In genomic region chr2:25041928-25042320, GRCh38 we compare ENCODE assay signal across 8 cellular contexts. TPM values are rescaled to one million over a fixed set of nuclear protein-coding genes. Genes with fewer than 3 reads are reported as not detected.
DNase-seq lines count a peak whose midpoint lies in the region; ATAC-seq, FAIRE-seq and TF ChIP-seq lines count a peak whose summit lies in the region.

EFR3B (plus strand) TSS chr2:25042076; CDS start chr2:25042313, 237 bp downstream.

- peak within 1 kb of the TSS; percentile 40 to 75 (median 65); a peak in 21 of 22 replicates for H3K9ac ChIP-seq in BLaER1 treated with 17β-estradiol and CSF1 and Interleukin-3, amounts not matched to agents 10 nM and 100 nM
- H3K9ac ChIP-seq in HepG2 (ENCODE audit: insufficient read depth, low read depth, low read length): peak within 1 kb of the TSS; percentile 35

- intact Hi-C loops in dendritic cell treated with granulocyte-macrophage colony-stimulating factor and Interleukin-4, amounts not matched to agents 40 ng/mL and 50 ng/mL, for 4 days (cut with micrococcal nuclease): loop anchor here (2.0 kb wide), 1 partner anchor 71 kb away; the partner anchor contains the start of gene DNAJC27
- intact Hi-C loops in HepG2 (cut with micrococcal nuclease; ENCODE audit: unreplicated experiment): loop anchor here (1.0 to 2.0 kb wide), 3 partner anchors 61 to 86 kb away; no protein-coding TSS in a partner anchor

- CTCF ChIA-PET in HepG2 (lab: Yijun Ruan, JAX; ENCODE audit: low intra/inter-chr PET ratio, low total read pairs): interaction anchor here (1.4 kb wide), 1 partner anchor 67 kb away, joined by 4 read pairs; no protein-coding TSS in a partner anchor

- no peaks in the 10 kb centered on the region for H3K9me3 Mint-ChIP-seq in dendritic cell treated with granulocyte-macrophage colony-stimulating factor and Interleukin-4, amounts not matched to agents 40 ng/mL and 50 ng/mL, for 4 days

- no peak for TF ChIP-seq EP300 in HepG2 (IDR thresholded peaks at IDR 0.05; ENCODE audit: low read depth in 2 of 2, low read length in 2 of 2)
- no peak for TF ChIP-seq EP300 in HepG2 (CRISPR knock-in tag; IDR thresholded peaks at IDR 0.05; ENCODE audit: borderline replicate concordance)

- no peak for FAIRE-seq in HepG2 (lab: Jason Lieb, UNC)

- H3K27me3 ChIP-seq in BLaER1 treated with 17β-estradiol and CSF1 and Interleukin-3, amounts not matched to agents 10 nM and 100 nM: peaks cover 43 to 62% (median 54%) of the 10 kb centered on the region in 11 experiments
- peaks cover 0 to 48% of the 10 kb centered on the region in 2 experiments; a peak in 3 of 5 replicates for H3K27me3 ChIP-seq in HepG2 (ENCODE audit: control insufficient read depth in 1 of 2, insufficient read depth in 2 of 2, low read length in 2 of 2)

- TF ChIP-seq RAD21 in HepG2 (CRISPR knock-in tag; IDR thresholded peaks at IDR 0.05): no peak

- peaks cover 0 to 31% (median 17%) of the 10 kb centered on the region in 11 experiments; a peak in 15 of 22 replicates for H4K20me1 ChIP-seq in BLaER1 treated with 17β-estradiol and CSF1 and Interleukin-3, amounts not matched to agents 10 nM and 100 nM
- no peaks in the 10 kb centered on the region for H4K20me1 ChIP-seq in HepG2 (ENCODE audit: insufficient read depth, low read length)

- H3K4me1 ChIP-seq in BLaER1 treated with 17β-estradiol and CSF1 and Interleukin-3, amounts not matched to agents 10 nM and 100 nM: peaks cover 17 to 30% (median 24%) of the 10 kb centered on the region in 10 experiments
- peaks cover 21% of the 10 kb centered on the region for H3K4me1 ChIP-seq in HepG2 (ENCODE audit: insufficient read depth, low read length)

- no peak for TF ChIP-seq CTCF in HepG2 (CRISPR knock-in tag; IDR thresholded peaks at IDR 0.05)

- POLR2A ChIA-PET in HepG2 (lab: Yijun Ruan, JAX): interaction anchor here (1.0 to 1.4 kb wide), 4 partner anchors 36 to 187 kb away, joined by 4 to 6 read pairs (median 5); no protein-coding TSS in a partner anchor

- H3K36me3 ChIP-seq in BLaER1 treated with 17β-estradiol and CSF1 and Interleukin-3, amounts not matched to agents 10 nM and 100 nM: no peaks in the 10 kb centered on the region
- no peaks in the 10 kb centered on the region for H3K36me3 ChIP-seq in HepG2 (replicated peaks in 1 of 2; ENCODE audit: control insufficient read depth in 1 of 2, insufficient read depth in 2 of 2, low read length in 2 of 2)

- H3K4me1 Mint-ChIP-seq in dendritic cell treated with granulocyte-macrophage colony-stimulating factor and Interleukin-4, amounts not matched to agents 40 ng/mL and 50 ng/mL, for 4 days (ENCODE audit: low read depth): peaks cover 33% of the 10 kb centered on the region

- no peaks in the 10 kb centered on the region for H3K9me3 ChIP-seq in BLaER1 treated with 17β-estradiol and CSF1 and Interleukin-3, amounts not matched to agents 10 nM and 100 nM (replicated peaks in 1 of 11)
- no peaks in the 10 kb centered on the region for H3K9me3 ChIP-seq in HepG2 (ENCODE audit: low read length)

- ATAC-seq in GM19372 (IDR thresholded peaks at IDR 0.05; ENCODE audit: low read depth, unreplicated experiment): peak; percentile 92
- ATAC-seq in HG03469 (IDR thresholded peaks at IDR 0.05; ENCODE audit: unreplicated experiment): peak; percentile 76
- ATAC-seq in HepG2: peak; percentile 97

- in situ Hi-C loops in HepG2 (cut with HindIII; ENCODE audit: extremely low pct_ligation_motif_present, low pct_unique_long_range_greater_than_20kb): no loop called here

- 0% methylated on average over 16 of the region's 54 CpGs for WGBS in HepG2 (ENCODE audit: low lambda C conversion rate)

- H3K4me3 Mint-ChIP-seq in dendritic cell treated with granulocyte-macrophage colony-stimulating factor and Interleukin-4, amounts not matched to agents 40 ng/mL and 50 ng/mL, for 4 days: peak within 1 kb of the TSS; percentile 80

- no peaks in the 10 kb centered on the region for H3K79me2 ChIP-seq in HepG2 (ENCODE audit: insufficient read depth, low read length)

- H2AFZ ChIP-seq in HepG2 (ENCODE audit: low read length): peak within 1 kb of the TSS; percentile 83

- peak within 1 kb of the TSS; percentile 16 for H3K27ac Mint-ChIP-seq in dendritic cell treated with granulocyte-macrophage colony-stimulating factor and Interleukin-4, amounts not matched to agents 40 ng/mL and 50 ng/mL, for 4 days

- H3K36me3 Mint-ChIP-seq in dendritic cell treated with granulocyte-macrophage colony-stimulating factor and Interleukin-4, amounts not matched to agents 40 ng/mL and 50 ng/mL, for 4 days (ENCODE audit: low read depth): no peaks in the 10 kb centered on the region

- H3K4me2 ChIP-seq in BLaER1 treated with 17β-estradiol and CSF1 and Interleukin-3, amounts not matched to agents 10 nM and 100 nM: peak within 1 kb of the TSS; percentile 93 to 100 (median 99)
- peak within 1 kb of the TSS; percentile 100 for H3K4me2 ChIP-seq in HepG2 (ENCODE audit: low read depth, low read length)

- no TSS peak for BruUV-seq in HepG2 (replicated peaks; lab: Mats Ljungman, UMichigan)

- peaks cover 80% of the 10 kb centered on the region for H3K27me3 Mint-ChIP-seq in dendritic cell treated with granulocyte-macrophage colony-stimulating factor and Interleukin-4, amounts not matched to agents 40 ng/mL and 50 ng/mL, for 4 days

- TF ChIP-seq POLR2A in HepG2 (IDR thresholded peaks at IDR 0.05; ENCODE audit: insufficient read depth in 1 of 2, low read depth in 2 of 2, low read length in 2 of 2): no peak

- DNase-seq in NCI-H69 (lab: John Stamatoyannopoulos, UW) (peak; percentile 95), HepG2 (ENCODE audit: low spot score) (peak; percentile 89)
- DNase-seq in activated CD4-positive, alpha-beta T cell treated with anti-CD3 and anti-CD28 coated beads, Interleukin-2, amount 50 U/mL, for 4 hours: peak; percentile 84 to 86
- DNase-seq in stimulated activated CD4-positive, alpha-beta T cell treated with anti-CD3 and anti-CD28 coated beads, Interleukin-2, amount 100 ng/mL, for 4 hours (ENCODE audit: low read depth): peak; percentile 83

- H3K27ac ChIP-seq in BLaER1 treated with 17β-estradiol and CSF1 and Interleukin-3, amounts not matched to agents 10 nM and 100 nM: peak within 1 kb of the TSS in 1 of 11 experiments; percentile 14; a peak in 1 of 22 replicates
- no peak within 1 kb of the TSS for H3K27ac ChIP-seq in HepG2 (ENCODE audit: extremely low read length, insufficient read depth, low read length)

- H3K4me3 ChIP-seq in BLaER1 treated with 17β-estradiol and CSF1 and Interleukin-3, amounts not matched to agents 10 nM and 100 nM: peak within 1 kb of the TSS; percentile 58 to 74 (median 70)
- H3K4me3 ChIP-seq in HepG2 (replicated peaks in 1 of 3; ENCODE audit: insufficient read depth in 1 of 3, low read depth in 2 of 3, low read length in 3 of 3): peak within 1 kb of the TSS; percentile 64 to 80 (median 80)

TF ChIP-seq in HepG2, 621 proteins besides CTCF, POLR2A, EP300 and RAD21 (continues in another document):
- no peak for TF ChIP-seq HCFC1 (IDR thresholded peaks at IDR 0.05; ENCODE audit: low read depth, low read length)
- no peak for TF ChIP-seq ZNF343 (CRISPR knock-in tag; IDR thresholded peaks at IDR 0.05)
- peak; percentile 43 for TF ChIP-seq YY1 (IDR thresholded peaks at IDR 0.05; ENCODE audit: insufficient read depth, insufficient replicate concordance, low read depth, low read length)
- TF ChIP-seq FLYWCH1 (CRISPR knock-in tag; IDR thresholded peaks at IDR 0.05): no peak
- no peak for TF ChIP-seq HMGA1 (CRISPR knock-in tag; conservative IDR thresholded peaks at IDR 0.05)
- TF ChIP-seq SAP130 (CRISPR knock-in tag; IDR thresholded peaks at IDR 0.05; ENCODE audit: low read depth): no peak
- no peak for TF ChIP-seq XRCC5 (optimal IDR thresholded peaks at IDR 0.05; ENCODE audit: low read length)
- TF ChIP-seq ZFX (CRISPR knock-in tag; IDR thresholded peaks at IDR 0.05; ENCODE audit: low read depth): peak; percentile 29
- no peak for TF ChIP-seq ZNF572 (CRISPR knock-in tag; IDR thresholded peaks at IDR 0.05)

RNA-seq across cellular contexts. Expression of gene EFR3B, which starts in this region (rescaled TPM):
- total RNA-seq in HepG2 (2016; rRNA removed; fragmentation: Illumina TruSeq; extraction: Trizol): 0.42 and 0.56 TPM in 2 replicates
- 0.09 and 0.10 TPM in 2 replicates for total RNA-seq in HepG2 (2016; cell fraction: cytosol; rRNA removed; fragmentation: Illumina TruSeq; extraction: Trizol; ENCODE audit: low read depth)
- total RNA-seq in HepG2 (2016; cell fraction: insoluble cytoplasmic fraction; rRNA removed; fragmentation: Illumina TruSeq; extraction: Trizol): 0.54 and 0.67 TPM in 2 replicates
- total RNA-seq in HepG2 (2016; cell fraction: membrane; rRNA removed; fragmentation: Illumina TruSeq; extraction: Trizol): 0.31 and 0.40 TPM in 2 replicates
- total RNA-seq in HepG2 (2016; cell fraction: nucleus; rRNA removed; fragmentation: Illumina TruSeq; extraction: Trizol): 0.38 and 0.47 TPM in 2 replicates
- polyA plus RNA-seq in HepG2 (2011; rRNA removed): 0.42 TPM in 2 replicates
- 0.18 and 0.27 TPM in 2 replicates for polyA plus RNA-seq in HepG2 (2011; cell fraction: cytosol; rRNA removed)
- 0.83 and 1.6 TPM in 2 replicates for polyA plus RNA-seq in HepG2 (2011; cell fraction: nucleus; rRNA removed)
- polyA plus RNA-seq in HepG2 (2012): 0.05 and 0.23 TPM in 2 replicates
- polyA plus RNA-seq in HepG2 (2016; cell fraction: cytosol; fragmentation: Illumina TruSeq; extraction: Trizol; ENCODE audit: low read depth): 0.05 and 0.08 TPM in 2 replicates
- 0.27 and 0.37 TPM in 2 replicates for polyA plus RNA-seq in HepG2 (2016; cell fraction: insoluble cytoplasmic fraction; fragmentation: Illumina TruSeq; extraction: Trizol; ENCODE audit: low read depth)
- 0.09 and 0.10 TPM in 2 replicates for polyA plus RNA-seq in HepG2 (2016; cell fraction: membrane; fragmentation: Illumina TruSeq; extraction: Trizol; ENCODE audit: low read depth)
- polyA plus RNA-seq in HepG2 (2016; cell fraction: nucleus; fragmentation: Illumina TruSeq; extraction: Trizol; ENCODE audit: insufficient read depth, low read depth): 0.71 and 0.77 TPM in 2 replicates
- 1.9 and 3.0 TPM in 2 replicates for polyA minus RNA-seq in HepG2 (2011; rRNA and poly(A)+ RNA removed; ENCODE audit: low replicate concordance)
- polyA minus RNA-seq in HepG2 (2011; cell fraction: cytosol; rRNA and poly(A)+ RNA removed): 0.49 and 0.97 TPM in 2 replicates
- polyA minus RNA-seq in HepG2 (2011; cell fraction: nucleus; rRNA and poly(A)+ RNA removed): 1.4 and 2.2 TPM in 2 replicates
